In the genomic region with DNA sequence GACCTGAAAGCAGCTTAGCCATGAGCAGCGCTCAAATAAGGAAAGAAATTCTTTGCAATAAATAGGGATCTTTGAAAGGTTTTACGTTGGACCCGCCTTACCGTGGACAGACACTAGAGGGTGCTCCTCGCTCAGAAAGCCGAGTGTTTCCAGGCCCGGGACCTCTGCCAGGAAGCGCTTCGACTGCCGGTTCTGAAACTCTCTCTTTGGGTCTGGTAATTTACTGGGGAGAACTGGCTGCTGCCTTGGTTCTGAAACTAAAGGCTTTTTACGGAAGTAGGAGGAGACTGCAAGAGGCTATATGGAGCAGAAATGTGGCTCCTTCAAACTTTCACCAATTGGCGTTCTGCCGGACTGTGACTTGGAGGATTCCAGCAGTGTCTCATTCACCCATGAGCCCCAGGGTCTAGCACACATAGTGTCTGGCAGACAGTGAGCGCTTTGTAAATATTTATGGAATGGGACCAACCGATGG, we compare ENCODE assay signal across 9 cellular contexts. TPM values are rescaled to one million over a fixed set of nuclear protein-coding genes. Genes with fewer than 3 reads are reported as not detected.
DNase-seq lines count a peak whose midpoint lies in the region; ATAC-seq and TF ChIP-seq lines count a peak whose summit lies in the region.
"Had no signal": no experiment of that assay in that cellular context is flagged by ENCODE, and none has a peak within 500 bp of the region (broad histone marks: within the 10 kb centered on the region; RNA-seq: fewer than 3 reads in every experiment).

No MANE protein-coding gene starts in this region.

- H3K27ac Mint-ChIP-seq in neural progenitor cell = no peak overlapping the region
- no peak overlapping the region for H3K27ac Mint-ChIP-seq in stimulated activated naive CD8-positive, alpha-beta T cell treated with anti-CD3 and anti-CD28 coated beads, Interleukin-15, Interleukin-2, amounts not matched to agents 100 ng/mL and 50 ng/mL, for 24 hours
- H3K27ac Mint-ChIP-seq: dendritic cell treated with granulocyte-macrophage colony-stimulating factor and Interleukin-4, amounts not matched to agents 40 ng/mL and 50 ng/mL, for 4 days had no signal

- H2AFZ ChIP-seq in neural progenitor cell (replicated peaks) = peak overlapping the region; percentile 93

- H3K36me3 ChIP-seq in HUES48 (ENCODE audit: control insufficient read depth, insufficient read depth, low read length) (no peaks in the 10 kb centered on the region), neural progenitor cell (no peaks in the 10 kb centered on the region)

- H3K4me2 ChIP-seq in neural progenitor cell = peak overlapping the region; percentile 75

- H3K79me2 ChIP-seq in neural progenitor cell (ENCODE audit: low read depth) = no peaks in the 10 kb centered on the region

- H3K9me3 Mint-ChIP-seq in neural progenitor cell = no peaks in the 10 kb centered on the region
- H3K9me3 Mint-ChIP-seq in stimulated activated naive CD8-positive, alpha-beta T cell treated with anti-CD3 and anti-CD28 coated beads, Interleukin-15, Interleukin-2, amounts not matched to agents 100 ng/mL and 50 ng/mL, for 24 hours = no peaks in the 10 kb centered on the region
- H3K9me3 Mint-ChIP-seq: dendritic cell treated with granulocyte-macrophage colony-stimulating factor and Interleukin-4, amounts not matched to agents 40 ng/mL and 50 ng/mL, for 4 days had no signal

- peak overlapping the region; percentile 57 for H3K4me3 ChIP-seq in HUES48 (ENCODE audit: low read depth, low read length)
- peak overlapping the region; percentile 34 for H3K4me3 ChIP-seq in neural progenitor cell

- no peaks in the 10 kb centered on the region for H3K4me1 Mint-ChIP-seq in neural progenitor cell
- no peaks in the 10 kb centered on the region for H3K4me1 Mint-ChIP-seq in stimulated activated naive CD8-positive, alpha-beta T cell treated with anti-CD3 and anti-CD28 coated beads, Interleukin-15, Interleukin-2, amounts not matched to agents 100 ng/mL and 50 ng/mL, for 24 hours (ENCODE audit: low read depth)

- H3K27me3 Mint-ChIP-seq in neural progenitor cell (ENCODE audit: insufficient read depth, low read depth) = peaks cover 40% of the 10 kb centered on the region
- H3K27me3 Mint-ChIP-seq in stimulated activated naive CD8-positive, alpha-beta T cell treated with anti-CD3 and anti-CD28 coated beads, Interleukin-15, Interleukin-2, amounts not matched to agents 100 ng/mL and 50 ng/mL, for 24 hours = peaks cover 42% of the 10 kb centered on the region

- peak overlapping the region; percentile 49 for H3K4me3 Mint-ChIP-seq in neural progenitor cell
- H3K4me3 Mint-ChIP-seq in stimulated activated naive CD8-positive, alpha-beta T cell treated with anti-CD3 and anti-CD28 coated beads, Interleukin-15, Interleukin-2, amounts not matched to agents 100 ng/mL and 50 ng/mL, for 24 hours = peak overlapping the region; percentile 18
- H3K4me3 Mint-ChIP-seq: dendritic cell treated with granulocyte-macrophage colony-stimulating factor and Interleukin-4, amounts not matched to agents 40 ng/mL and 50 ng/mL, for 4 days had no signal

- H3F3A ChIP-seq in neural progenitor cell (ENCODE audit: low read depth) = no peaks in the 10 kb centered on the region

- H3K4me1 ChIP-seq in HUES48 (ENCODE audit: control insufficient read depth, insufficient read depth, low read length) = no peaks in the 10 kb centered on the region
- no peaks in the 10 kb centered on the region for H3K4me1 ChIP-seq in neural progenitor cell

- H4K20me1 ChIP-seq in neural progenitor cell (ENCODE audit: low read depth) = no peaks in the 10 kb centered on the region

- H3K9ac ChIP-seq in HUES48 (ENCODE audit: low read depth, low read length) (no peak overlapping the region), neural progenitor cell (no peak overlapping the region)

- TF ChIP-seq CTCF in neural progenitor cell (IDR thresholded peaks at IDR 0.05) = peak; percentile 96

- H3K36me3 Mint-ChIP-seq in neural progenitor cell = no peaks in the 10 kb centered on the region
- no peaks in the 10 kb centered on the region for H3K36me3 Mint-ChIP-seq in stimulated activated naive CD8-positive, alpha-beta T cell treated with anti-CD3 and anti-CD28 coated beads, Interleukin-15, Interleukin-2, amounts not matched to agents 100 ng/mL and 50 ng/mL, for 24 hours (ENCODE audit: low read depth)

- no peak for ATAC-seq in GM21737 (IDR thresholded peaks at IDR 0.05; ENCODE audit: unreplicated experiment)

- H3K27me3 ChIP-seq in HUES48 (ENCODE audit: control insufficient read depth, insufficient read depth, low read length) (peaks cover 55% of the 10 kb centered on the region), neural progenitor cell (peaks cover 97% of the 10 kb centered on the region)

- peak; percentile 30 for DNase-seq in COLO668 (lab: John Stamatoyannopoulos, UW; ENCODE audit: unreplicated experiment)
- DNase-seq in RKO (ENCODE audit: low spot score) = peak; percentile 80
- DNase-seq in activated T-helper 9 cell treated with anti-CD3 and anti-CD28 coated beads, Interleukin-2, amount 50 U/mL, for 16 hours (ENCODE audit: low read depth) = peak; percentile 49
- DNase-seq in foreskin melanocyte = peak; percentile 94
- peak; percentile 80 for DNase-seq in neural progenitor cell (ENCODE audit: low spot score)

- no peaks in the 10 kb centered on the region for H3K9me3 ChIP-seq in HUES48 (ENCODE audit: control insufficient read depth, insufficient read depth, low read length)
- no peaks in the 10 kb centered on the region for H3K9me3 ChIP-seq in neural progenitor cell (ENCODE audit: low read depth)

- no peak overlapping the region for H3K27ac ChIP-seq in HUES48 (ENCODE audit: low read depth, low read length)
- H3K27ac ChIP-seq in neural progenitor cell = no peak overlapping the region

RNA-seq across cellular contexts. Expression of gene HOXB9, which starts 45.6 kb away (rescaled TPM):
- total RNA-seq in neural progenitor cell (ENCODE audit: low replicate concordance) = not detected in 2 replicates

RNA-seq across cellular contexts. Expression of gene PRAC1, which starts 50.6 kb away (rescaled TPM):
- total RNA-seq in neural progenitor cell (ENCODE audit: low replicate concordance) = not detected in 2 replicates

RNA-seq across cellular contexts. Expression of gene PRAC2, which starts 51.3 kb away (rescaled TPM):
- not detected in 2 replicates for total RNA-seq in neural progenitor cell (ENCODE audit: low replicate concordance)

RNA-seq across cellular contexts. Expression of gene HOXB8, which starts 56.6 kb away (rescaled TPM):
- not detected in 2 replicates for total RNA-seq in neural progenitor cell (ENCODE audit: low replicate concordance)

RNA-seq across cellular contexts. Expression of gene HOXB13, which starts 56.8 kb away (rescaled TPM):
- total RNA-seq in neural progenitor cell (ENCODE audit: low replicate concordance) = not detected in 2 replicates

Comparison
In these comparisons a context has a peak if more than half of its experiments do, and no peak if none do; other contexts are left out.
1. DNase-seq: peak in every context shown above with its lines; median percentile 94 in foreskin melanocyte; 80 in RKO; 80 in neural progenitor cell; 49 in activated T-helper 9 cell treated with anti-CD3 and anti-CD28 coated beads, Interleukin-2, amount 50 U/mL, for 16 hours; 30 in COLO668.